ENCODE assay signal across 14 cellular contexts in genomic region chr12:32272465-32272864, GRCh38.
DNase-seq lines count a peak whose midpoint lies in the region; ATAC-seq and TF ChIP-seq lines count a peak whose summit lies in the region.
"Had no signal": no experiment of that assay in that cellular context is flagged by ENCODE, and none has a peak within 500 bp of the region (broad histone marks: within the 10 kb centered on the region; RNA-seq: fewer than 3 reads in every experiment).

No MANE protein-coding gene starts in this region.

- intact Hi-C loops in CD14-positive monocyte (cut with micrococcal nuclease): no loop called here

- no peaks in the 10 kb centered on the region for H3K27me3 ChIP-seq in CD4-positive, CD25-positive, alpha-beta regulatory T cell (ENCODE audit: control insufficient read depth, insufficient read depth, low read length)
- H3K27me3 ChIP-seq in endodermal cell (ENCODE audit: control insufficient read depth, insufficient read depth, low read length, poor library complexity, severe bottlenecking): no peaks in the 10 kb centered on the region
- H3K27me3 ChIP-seq: BE2C, breast epithelium, ovary had no signal

- peaks cover 25 to 30% (median 27%) of the 10 kb centered on the region in 4 donors for H3K4me1 Mint-ChIP-seq in CD4-positive, CD25-positive, alpha-beta regulatory T cell
- H3K4me1 Mint-ChIP-seq in endodermal cell (peaks cover 45% of the 10 kb centered on the region), CD14-positive monocyte (peaks cover 13% of the 10 kb centered on the region)

- H3K9me3 ChIP-seq in CD4-positive, CD25-positive, alpha-beta regulatory T cell (ENCODE audit: control insufficient read depth in 2 of 2, low read length in 2 of 2): no peaks in the 10 kb centered on the region
- no peaks in the 10 kb centered on the region for H3K9me3 ChIP-seq in endodermal cell (ENCODE audit: control insufficient read depth, low read length)
- H3K9me3 ChIP-seq: BE2C, breast epithelium, ovary had no signal

- H3K9me3 Mint-ChIP-seq in CD4-positive, CD25-positive, alpha-beta regulatory T cell: peaks cover 0 to 1% (median 0%) of the 10 kb centered on the region in 7 donors
- H3K9me3 Mint-ChIP-seq in endodermal cell (no peaks in the 10 kb centered on the region), CD14-positive monocyte (peaks cover 0 to 5% (median 4%) of the 10 kb centered on the region in 7 donors)

- WGBS in endodermal cell (ENCODE audit: insufficient coverage in 1 of 2, insufficient read length in 1 of 2), 2 experiments: 75% methylated on average over 2 of the region's 2 CpGs; no CpG with 5 or more reads in 1 of the 2 experiments

- H3K27ac Mint-ChIP-seq in CD4-positive, CD25-positive, alpha-beta regulatory T cell: peak overlapping the region; percentile 92 to 94 (median 92)
- H3K27ac Mint-ChIP-seq in endodermal cell (peak overlapping the region; percentile 85), CD14-positive monocyte (peak overlapping the region in 1 of 7 donors; percentile 10)

- peak overlapping the region in 2 of 4 donors; percentile 32 to 44 for H3K4me3 Mint-ChIP-seq in CD4-positive, CD25-positive, alpha-beta regulatory T cell
- H3K4me3 Mint-ChIP-seq in endodermal cell (peak overlapping the region; percentile 16), CD14-positive monocyte (no peak overlapping the region)

- peak overlapping the region; percentile 21 for H3K4me3 ChIP-seq in CD4-positive, CD25-positive, alpha-beta regulatory T cell (ENCODE audit: low read depth, low read length)
- H3K4me3 ChIP-seq in endodermal cell (ENCODE audit: low read length): peak overlapping the region; percentile 34
- H3K4me3 ChIP-seq: breast epithelium, ovary had no signal

- no peak overlapping the region for H3K9ac ChIP-seq in endodermal cell (ENCODE audit: extremely low read depth, low read length, poor library complexity, severe bottlenecking)

- H3K36me3 Mint-ChIP-seq in CD4-positive, CD25-positive, alpha-beta regulatory T cell: no peaks in the 10 kb centered on the region
- H3K36me3 Mint-ChIP-seq in endodermal cell (ENCODE audit: low read depth) (peaks cover 15% of the 10 kb centered on the region), CD14-positive monocyte (peaks cover 0 to 4% of the 10 kb centered on the region in 2 donors)

- ATAC-seq in CD4-positive, CD25-positive, alpha-beta regulatory T cell (ENCODE audit: low read depth in 2 of 2): no peak
- peak; percentile 46 for ATAC-seq in GM19452 (IDR thresholded peaks at IDR 0.05; ENCODE audit: unreplicated experiment)
- peak; percentile 39 for ATAC-seq in HG03457 (IDR thresholded peaks at IDR 0.05; ENCODE audit: unreplicated experiment)
- no peak for ATAC-seq in GM21825 (IDR thresholded peaks at IDR 0.05; ENCODE audit: unreplicated experiment)
- ATAC-seq in HG03342 (IDR thresholded peaks at IDR 0.05; ENCODE audit: unreplicated experiment): no peak
- ATAC-seq in left lobe of liver: no peak

- TF ChIP-seq CTCF in endodermal cell (conservative IDR thresholded peaks at IDR 0.05): no peak
- no peak for TF ChIP-seq CTCF in CD14-positive monocyte (IDR thresholded peaks at IDR 0.05)

- DNase-seq in CD4-positive, CD25-positive, alpha-beta regulatory T cell: peak in 1 of 3 donors; percentile 0
- no peak for DNase-seq in endodermal cell
- no peak for DNase-seq in CD14-positive monocyte (ENCODE audit: low spot score)
- no peak for DNase-seq in left lobe of liver (ENCODE audit: low spot score)
- DNase-seq: BE2C; islet precursor cell; ovary; stimulated activated CD4-positive, alpha-beta T cell treated with anti-CD3 and anti-CD28 coated beads, Interleukin-4, amount 100 ng/mL, for 4 hours; SW 1271 had no signal

- H3K27ac ChIP-seq in CD4-positive, CD25-positive, alpha-beta regulatory T cell (ENCODE audit: insufficient read depth, low read length, poor library complexity, severe bottlenecking): peak overlapping the region; percentile 20
- no peak overlapping the region for H3K27ac ChIP-seq in endodermal cell (ENCODE audit: low read depth, low read length)
- H3K27ac ChIP-seq: breast epithelium, ovary had no signal

- H3K4me1 ChIP-seq in CD4-positive, CD25-positive, alpha-beta regulatory T cell (ENCODE audit: control insufficient read depth, insufficient read depth, low read length, poor library complexity, severe bottlenecking): no peaks in the 10 kb centered on the region
- H3K4me1 ChIP-seq in endodermal cell (ENCODE audit: control insufficient read depth, insufficient read depth, low read length): peaks cover 25% of the 10 kb centered on the region
- H3K4me1 ChIP-seq: breast epithelium had no signal

- no peaks in the 10 kb centered on the region for H3K36me3 ChIP-seq in CD4-positive, CD25-positive, alpha-beta regulatory T cell (ENCODE audit: control insufficient read depth, insufficient read depth, low read length)
- H3K36me3 ChIP-seq in endodermal cell (ENCODE audit: control insufficient read depth, insufficient read depth, low read length): no peaks in the 10 kb centered on the region
- H3K36me3 ChIP-seq: breast epithelium, ovary had no signal

- no peaks in the 10 kb centered on the region for H3K27me3 Mint-ChIP-seq in CD4-positive, CD25-positive, alpha-beta regulatory T cell
- H3K27me3 Mint-ChIP-seq in endodermal cell (ENCODE audit: insufficient read depth): no peaks in the 10 kb centered on the region
- peaks cover 0 to 2% (median 0%) of the 10 kb centered on the region in 3 donors for H3K27me3 Mint-ChIP-seq in CD14-positive monocyte (ENCODE audit: low read depth in 3 of 3)

Comparison
In these comparisons a context has a peak if more than half of its experiments do, and no peak if none do; other contexts are left out.
1. ATAC-seq: peak in GM19452 (single experiment) and HG03457 (single experiment); none in CD4-positive, CD25-positive, alpha-beta regulatory T cell (0 of 2), GM21825 (single experiment), HG03342 (single experiment) and left lobe of liver (single experiment).